18 cellular contexts compared by ENCODE assay signal in genomic region chr16:52436646-52437645, GRCh38.
DNase-seq lines count a peak whose midpoint lies in the region; ATAC-seq and TF ChIP-seq lines count a peak whose summit lies in the region.
"Had no signal": no experiment of that assay in that cellular context is flagged by ENCODE, and none has a peak within 500 bp of the region (broad histone marks: within the 10 kb centered on the region; RNA-seq: fewer than 3 reads in every experiment).

No MANE protein-coding gene starts in this region.

- intact Hi-C loops in esophagus squamous epithelium (cut with DNase I): no loop called here

- H3K4me3 Mint-ChIP-seq in brain: peak overlapping the region in 2 of 5 experiments; percentile 12 to 42
- H3K4me3 Mint-ChIP-seq: CD14-positive monocyte, T-cell had no signal

- no peak for ATAC-seq in HG02678 (IDR thresholded peaks at IDR 0.05; ENCODE audit: unreplicated experiment)
- no peak for ATAC-seq in GM18517 (IDR thresholded peaks at IDR 0.05; ENCODE audit: unreplicated experiment)
- ATAC-seq: K562, SK-N-SH treated with all-trans-retinoic acid at 6 μM for 48 hours, T-cell had no signal

- H3K4me1 ChIP-seq in esophagus squamous epithelium: no peaks in the 10 kb centered on the region
- H3K4me1 ChIP-seq: Caco-2 had no signal

- no peak overlapping the region for H3K4me3 ChIP-seq in esophagus squamous epithelium
- H3K4me3 ChIP-seq: K562 had no signal

- H3K4me1 Mint-ChIP-seq in brain: peaks cover 69% of the 10 kb centered on the region
- H3K4me1 Mint-ChIP-seq: CD14-positive monocyte, T-cell had no signal

- H3K27ac ChIP-seq in esophagus squamous epithelium: no peak overlapping the region

- H3K27me3 ChIP-seq in esophagus squamous epithelium: no peaks in the 10 kb centered on the region

- peak overlapping the region; percentile 12 to 94 (median 85) for H3K27ac Mint-ChIP-seq in brain
- H3K27ac Mint-ChIP-seq: CD14-positive monocyte, T-cell had no signal

- no peaks in the 10 kb centered on the region for H3K9me3 ChIP-seq in esophagus squamous epithelium
- H3K9me3 ChIP-seq: Caco-2 had no signal

- no peaks in the 10 kb centered on the region for H3K27me3 Mint-ChIP-seq in brain
- H3K27me3 Mint-ChIP-seq: T-cell had no signal

- TF ChIP-seq CTCF in brain (conservative IDR thresholded peaks at IDR 0.05): no peak
- no peak for TF ChIP-seq CTCF in esophagus squamous epithelium (IDR thresholded peaks at IDR 0.05)

- 83 to 87% methylated on average over 4 of the region's 4 CpGs for WGBS in esophagus squamous epithelium, 2 donors

- no peaks in the 10 kb centered on the region for H3K36me3 ChIP-seq in esophagus squamous epithelium

- peaks cover 0 to 15% (median 7%) of the 10 kb centered on the region in 5 experiments for H3K9me3 Mint-ChIP-seq in brain

- H3K36me3 Mint-ChIP-seq in brain: peaks cover 37% of the 10 kb centered on the region
- H3K36me3 Mint-ChIP-seq: CD14-positive monocyte, T-cell had no signal

- DNase-seq in NCI-H2171 treated with DMSO at 0.1 percent for 48 hours (lab: John Stamatoyannopoulos, UW): peak; percentile 37
- no peak for DNase-seq in NCI-H2171 (lab: John Stamatoyannopoulos, UW)
- DNase-seq in NCI-H1105 treated with DMSO at 0.1 percent for 48 hours (lab: John Stamatoyannopoulos, UW): peak; percentile 81
- DNase-seq in NCI-H524 (lab: John Stamatoyannopoulos, UW): peak; percentile 15 to 77
- no peak for DNase-seq in esophagus squamous epithelium (lab: John Stamatoyannopoulos, UW)
- DNase-seq: Caco-2; NCI-H2081; NCI-H446; NK-92 treated with Interleukin-12 subunit alpha and Interleukin-12 subunit beta, amount 100 ng/mL, for 24 hours; OCI-M1; Right ventricle myocardium superior; T-cell had no signal

- TF ChIP-seq POLR2A in esophagus squamous epithelium (IDR thresholded peaks at IDR 0.05): no peak

Comparison
In these comparisons a context has a peak if more than half of its experiments do, and no peak if none do; other contexts are left out.
1. DNase-seq: peak in NCI-H2171 treated with DMSO at 0.1 percent for 48 hours (single experiment), NCI-H1105 treated with DMSO at 0.1 percent for 48 hours (single experiment) and NCI-H524 (2 of 2); none in NCI-H2171 (single experiment) and esophagus squamous epithelium (single experiment).